Comparison of ENCODE assay signal across 11 cellular contexts in the genomic region with DNA sequence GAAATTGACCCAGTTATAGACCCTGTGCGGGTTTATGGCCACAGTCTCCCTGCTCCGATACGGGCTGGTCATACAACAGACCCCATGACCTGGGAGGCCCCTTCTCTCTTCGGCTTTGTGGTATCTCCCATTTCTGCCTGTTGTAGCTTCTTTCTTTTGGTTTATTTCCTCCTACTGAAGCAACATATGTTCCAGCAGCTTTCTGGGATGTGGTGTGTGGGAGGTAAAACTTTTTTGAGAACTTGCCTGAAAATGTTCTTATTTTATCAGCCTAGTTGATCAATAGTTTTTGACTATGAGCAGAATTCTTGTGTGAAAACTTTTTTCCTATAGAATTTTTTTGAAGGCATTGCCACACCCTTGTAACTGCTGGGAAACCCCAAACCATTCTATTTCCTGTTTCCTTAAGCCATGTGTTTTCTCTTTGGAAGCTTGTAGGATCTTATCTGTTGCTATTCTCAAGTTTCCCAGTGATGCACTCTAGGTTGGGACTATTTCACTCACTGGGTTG. TPM values are rescaled to one million over a fixed set of nuclear protein-coding genes. Genes with fewer than 3 reads are reported as not detected.
DNase-seq lines count a peak whose midpoint lies in the region; TF ChIP-seq lines count a peak whose summit lies in the region.
"Had no signal": no experiment of that assay in that cellular context is flagged by ENCODE, and none has a peak within 500 bp of the region (broad histone marks: within the 10 kb centered on the region; RNA-seq: fewer than 3 reads in every experiment).

No MANE protein-coding gene starts in this region.

- no peaks in the 10 kb centered on the region; the same call in 1 of the 2 replicates for H3K27me3 Mint-ChIP-seq in HFFc6 (ENCODE audit: insufficient read depth)
- H3K27me3 Mint-ChIP-seq: activated CD8-positive, alpha-beta T cell treated with anti-CD3 and anti-CD28 coated beads for 36 hours had no signal

- no peaks in the 10 kb centered on the region for H3K36me3 ChIP-seq in SJSA1
- no peaks in the 10 kb centered on the region for H3K36me3 ChIP-seq in fibroblast of lung (ENCODE audit: control insufficient read depth, insufficient read depth, low read length)
- H3K36me3 ChIP-seq in spleen = no peaks in the 10 kb centered on the region
- H3K36me3 ChIP-seq: ascending aorta, neural progenitor cell had no signal

- DNase-seq in HFFc6 (peak; percentile 49), SJSA1 (ENCODE audit: low read depth in 1 of 2, low spot score in 2 of 2) (peak in 1 of 2 experiments; percentile 32), fibroblast of lung (ENCODE audit: low read depth in 2 of 2) (peak; percentile 40 to 43), spleen (peak; percentile 4), foreskin melanocyte (no peak)
- DNase-seq in NK-92 treated with Interleukin-12 subunit alpha and Interleukin-12 subunit beta, amount 100 ng/mL, for 24 hours (lab: John Stamatoyannopoulos, UW) = no peak
- no peak for DNase-seq in stimulated activated CD8-positive, alpha-beta memory T cell treated with anti-CD3 and anti-CD28 coated beads, Interleukin-4, amount 100 ng/mL, for 48 hours
- DNase-seq: activated CD8-positive, alpha-beta T cell treated with anti-CD3 and anti-CD28 coated beads for 36 hours; NCI-H1417 had no signal

- no peaks in the 10 kb centered on the region for H4K20me1 ChIP-seq in fibroblast of lung (ENCODE audit: control insufficient read depth, extremely low read depth, insufficient read depth, low read length)

- TF ChIP-seq CTCF in HFFc6 (IDR thresholded peaks at IDR 0.05) (no peak), fibroblast of lung (conservative IDR thresholded peaks at IDR 0.05 in 1 of 2, IDR thresholded peaks at IDR 0.05 in 1 of 2; ENCODE audit: low read depth in 1 of 2, low read length in 2 of 2) (no peak), spleen (IDR thresholded peaks at IDR 0.05 in 8 of 11, conservative IDR thresholded peaks at IDR 0.05 in 3 of 11) (no peak)

- intact Hi-C loops in spleen (cut with DNase I; ENCODE audit: low total_unique reads) = no loop called here

- peak overlapping the region; percentile 81 for H3K27ac Mint-ChIP-seq in HFFc6
- H3K27ac Mint-ChIP-seq: activated CD8-positive, alpha-beta T cell treated with anti-CD3 and anti-CD28 coated beads for 36 hours; neural progenitor cell had no signal

- no peak overlapping the region for H3K4me2 ChIP-seq in fibroblast of lung (ENCODE audit: extremely low read depth, insufficient read depth, low read length)
- H3K4me2 ChIP-seq: neural progenitor cell had no signal

- 39 to 68% (median 46%) methylated on average over 4 of the region's 4 CpGs for WGBS in spleen, 5 donors

- peak overlapping the region; percentile 75 for H2AFZ ChIP-seq in fibroblast of lung (ENCODE audit: low read length)
- H2AFZ ChIP-seq: neural progenitor cell had no signal

- TF ChIP-seq POLR2A in spleen (IDR thresholded peaks at IDR 0.05) = no peak

- no peak overlapping the region for H3K4me3 ChIP-seq in SJSA1
- no peak overlapping the region for H3K4me3 ChIP-seq in fibroblast of lung (replicated peaks in 1 of 4; ENCODE audit: control extremely low read depth in 1 of 4, insufficient read depth in 1 of 4, low read depth in 3 of 4, low read length in 4 of 4)
- no peak overlapping the region for H3K4me3 ChIP-seq in spleen
- H3K4me3 ChIP-seq: ascending aorta, neural progenitor cell had no signal

- H3K4me1 ChIP-seq in SJSA1 (replicated peaks) (peaks cover 11% of the 10 kb centered on the region), fibroblast of lung (ENCODE audit: control insufficient read depth, extremely low read depth, insufficient read depth, low read length) (no peaks in the 10 kb centered on the region), spleen (peaks cover 0 to 15% (median 9%) of the 10 kb centered on the region in 6 donors)
- H3K4me1 ChIP-seq: ascending aorta, neural progenitor cell had no signal

- no peak overlapping the region for H3K9ac ChIP-seq in fibroblast of lung (ENCODE audit: insufficient read depth, low read length)
- H3K9ac ChIP-seq: neural progenitor cell had no signal

- H3K27me3 ChIP-seq in SJSA1 (replicated peaks) (no peaks in the 10 kb centered on the region), fibroblast of lung (ENCODE audit: control insufficient read depth, insufficient read depth, low read length) (no peaks in the 10 kb centered on the region), spleen (replicated peaks in 1 of 7) (no peaks in the 10 kb centered on the region)
- H3K27me3 ChIP-seq: ascending aorta, neural progenitor cell had no signal

- no peak overlapping the region; the same call in 1 of the 2 replicates for H3K4me3 Mint-ChIP-seq in HFFc6
- H3K4me3 Mint-ChIP-seq: activated CD8-positive, alpha-beta T cell treated with anti-CD3 and anti-CD28 coated beads for 36 hours; neural progenitor cell had no signal

- peak overlapping the region; percentile 62 for H3K27ac ChIP-seq in SJSA1
- no peak overlapping the region for H3K27ac ChIP-seq in fibroblast of lung (ENCODE audit: insufficient read depth, low read length)
- peak overlapping the region in 4 of 8 donors; percentile 8 to 53 (median 36) for H3K27ac ChIP-seq in spleen
- H3K27ac ChIP-seq: ascending aorta, neural progenitor cell had no signal

- no peaks in the 10 kb centered on the region for H3K9me3 Mint-ChIP-seq in HFFc6
- H3K9me3 Mint-ChIP-seq: activated CD8-positive, alpha-beta T cell treated with anti-CD3 and anti-CD28 coated beads for 36 hours; neural progenitor cell had no signal

- no peaks in the 10 kb centered on the region for H3K9me3 ChIP-seq in SJSA1 (replicated peaks)
- H3K9me3 ChIP-seq in fibroblast of lung (ENCODE audit: control insufficient read depth, insufficient read depth, low read depth, low read length) = no peaks in the 10 kb centered on the region
- H3K9me3 ChIP-seq in spleen = no peaks in the 10 kb centered on the region
- H3K9me3 ChIP-seq: ascending aorta had no signal

- H3K79me2 ChIP-seq in fibroblast of lung (ENCODE audit: control insufficient read depth, insufficient read depth, low read length) = no peaks in the 10 kb centered on the region

- H3K4me1 Mint-ChIP-seq in HFFc6 (ENCODE audit: low read depth) = peaks cover 10% of the 10 kb centered on the region

- H3K36me3 Mint-ChIP-seq in HFFc6 (ENCODE audit: low read depth) = no peaks in the 10 kb centered on the region
- H3K36me3 Mint-ChIP-seq: neural progenitor cell had no signal

RNA-seq across cellular contexts. Expression of gene RAC1, which starts 6.6 kb away (rescaled TPM):
- total RNA-seq in HFFc6 (2021; fragmentation: NEBNext Ultra II Directional; extraction: Animal tissue kit (Norgen Biotek cat#: 25700)) = 100 to 1,000 TPM; 311 to 400 (median 359) TPM
- 76.4 and 77.8 TPM in 2 replicates for total RNA-seq in SJSA1 (2014; rRNA removed; shearing (Covaris generic))
- total RNA-seq in fibroblast of lung = 39.3 and 55.8 TPM in 2 replicates
- 685 and 743 TPM in 2 replicates for polyA plus RNA-seq in fibroblast of lung
- polyA plus RNA-seq in fibroblast of lung (2012) = 345 and 425 TPM in 2 replicates
- 118 and 158 TPM in 2 replicates for polyA minus RNA-seq in fibroblast of lung (ENCODE audit: low replicate concordance)
- total RNA-seq in spleen = 100 to 1,000 TPM; 135 to 200 (median 174) TPM
- polyA plus RNA-seq in spleen = 100 to 1,000 TPM; 137 to 185 (median 162) TPM

RNA-seq across cellular contexts. Expression of gene FAM220A, which starts 19.0 kb away (rescaled TPM):
- 10 to 100 TPM; 13.6 to 24.8 (median 15.5) TPM for total RNA-seq in HFFc6 (2021; fragmentation: NEBNext Ultra II Directional; extraction: Animal tissue kit (Norgen Biotek cat#: 25700))
- 27.8 and 29.5 TPM in 2 replicates for total RNA-seq in SJSA1 (2014; rRNA removed; shearing (Covaris generic))
- total RNA-seq in fibroblast of lung (19.8 and 20.1 TPM in 2 replicates), spleen (10 to 100 TPM; 10.5 to 14.6 (median 12.2) TPM)
- polyA plus RNA-seq in fibroblast of lung (15.5 and 22.5 TPM in 2 replicates), spleen (10 to 100 TPM in 2 of 3 donors, 1 to 10 TPM in 1; 6.3 to 10.3 (median 10.2) TPM)
- 12.4 and 15.3 TPM in 2 replicates for polyA plus RNA-seq in fibroblast of lung (2012)
- polyA minus RNA-seq in fibroblast of lung (ENCODE audit: low replicate concordance) = 4.8 and 8.0 TPM in 2 replicates

Comparison
In these comparisons a context has a peak if more than half of its experiments do, and no peak if none do; other contexts are left out.
1. DNase-seq: peak in HFFc6 (single experiment), fibroblast of lung (2 of 2) and spleen (single experiment); none in NK-92 treated with Interleukin-12 subunit alpha and Interleukin-12 subunit beta, amount 100 ng/mL, for 24 hours (single experiment), foreskin melanocyte (single experiment) and stimulated activated CD8-positive, alpha-beta memory T cell treated with anti-CD3 and anti-CD28 coated beads, Interleukin-4, amount 100 ng/mL, for 48 hours (single experiment).